18 cellular contexts compared by ENCODE assay signal in the genomic region with DNA sequence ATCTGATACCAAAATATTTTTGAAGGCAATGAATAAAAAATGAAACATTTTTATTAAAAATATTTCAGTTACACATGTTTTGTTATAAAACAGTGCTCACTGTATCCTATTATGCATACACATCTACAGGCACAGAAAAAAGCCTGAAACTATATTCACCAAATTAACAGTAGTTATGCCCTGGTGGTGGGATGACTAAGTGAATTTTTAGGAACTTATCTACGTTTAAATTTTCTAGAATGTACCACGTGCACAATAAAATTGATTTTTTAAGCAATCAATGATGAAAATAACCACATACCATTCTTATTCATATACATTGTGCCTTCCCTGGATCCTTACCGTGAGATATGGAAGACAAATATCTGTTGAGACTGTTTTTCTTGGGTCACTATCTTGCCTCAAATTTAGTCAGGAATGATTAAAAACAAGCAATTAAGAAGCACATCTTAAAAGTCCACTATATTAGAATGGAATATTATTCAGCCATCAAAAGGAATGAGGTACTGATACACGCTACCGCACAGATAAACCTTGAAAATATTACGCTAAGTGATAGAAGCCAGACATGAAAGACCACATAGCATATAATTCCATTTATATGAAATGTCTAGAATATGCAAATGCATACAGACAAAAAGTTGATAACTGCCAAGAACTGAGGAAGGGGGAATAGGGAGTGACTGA. TPM values are rescaled to one million over a fixed set of nuclear protein-coding genes. Genes with fewer than 3 reads are reported as not detected.
DNase-seq lines count a peak whose midpoint lies in the region; ATAC-seq, FAIRE-seq and TF ChIP-seq lines count a peak whose summit lies in the region.
"Had no signal": no experiment of that assay in that cellular context is flagged by ENCODE, and none has a peak within 500 bp of the region (broad histone marks: within the 10 kb centered on the region; RNA-seq: fewer than 3 reads in every experiment).

No MANE protein-coding gene starts in this region.

- intact Hi-C loops in prostate gland (cut with DNase I), result no loop called here

- H3K9me3 ChIP-seq in neutrophil (no peaks in the 10 kb centered on the region), prostate gland (no peaks in the 10 kb centered on the region)
- H3K9me3 ChIP-seq: BLaER1 had no signal

- H3K36me3 ChIP-seq in neutrophil (no peaks in the 10 kb centered on the region), prostate gland (no peaks in the 10 kb centered on the region)

- no peak for TF ChIP-seq POLR2A in prostate gland (IDR thresholded peaks at IDR 0.05)

- H3K4me3 ChIP-seq in neutrophil (ENCODE audit: low read depth in 1 of 2, low read length in 1 of 2) (no peak overlapping the region), prostate gland (no peak overlapping the region)
- H3K4me3 ChIP-seq: BLaER1, GM12878, GM23248 had no signal

- no peak for TF ChIP-seq CTCF in neutrophil (IDR thresholded peaks at IDR 0.05)
- no peak for TF ChIP-seq CTCF in prostate gland (IDR thresholded peaks at IDR 0.05)

- no peak for DNase-seq in activated naive CD4-positive, alpha-beta T cell treated with anti-CD3 and anti-CD28 coated beads, Interleukin-2, amount 50 U/mL, for 72 hours (ENCODE audit: low spot score in 2 of 2)
- DNase-seq in stimulated activated naive CD4-positive, alpha-beta T cell (lab: John Stamatoyannopoulos, UW), result no peak
- no peak for DNase-seq in stimulated activated CD4-positive, alpha-beta T cell treated with anti-CD3 and anti-CD28 coated beads, Interleukin-4, amount 100 ng/mL, for 4 hours
- DNase-seq in prostate gland (ENCODE audit: low spot score), result no peak
- DNase-seq: 8988T; AML-193; Calu3; CD4-positive, CD25-positive, alpha-beta regulatory T cell; DMS79; GM23248; H7 had no signal

- ATAC-seq in activated naive CD4-positive, alpha-beta T cell treated with anti-CD3 and anti-CD28 coated beads, Interleukin-2, amount 50 U/mL, for 72 hours, result no peak
- ATAC-seq: GM12878, HepG2 had no signal

- H3K27me3 ChIP-seq in neutrophil (no peaks in the 10 kb centered on the region), prostate gland (replicated peaks; ENCODE audit: insufficient read depth) (no peaks in the 10 kb centered on the region)
- H3K27me3 ChIP-seq: BLaER1 had no signal

- 93% methylated on average over 6 of the region's 6 CpGs for WGBS in prostate gland

- H3K36me3 Mint-ChIP-seq in activated naive CD4-positive, alpha-beta T cell treated with anti-CD3 and anti-CD28 coated beads, Interleukin-2, amount 50 U/mL, for 24 hours, result peaks cover 13% of the 10 kb centered on the region
- peaks cover 0 to 22% of the 10 kb centered on the region in 2 donors for H3K36me3 Mint-ChIP-seq in activated naive CD4-positive, alpha-beta T cell treated with anti-CD3 and anti-CD28 coated beads, Interleukin-2, amount 50 U/mL, for 72 hours
- H3K36me3 Mint-ChIP-seq: CD4-positive, CD25-positive, alpha-beta regulatory T cell had no signal

- H3K27ac ChIP-seq in neutrophil, result peak overlapping the region; percentile 78
- H3K27ac ChIP-seq in prostate gland, result no peak overlapping the region
- H3K27ac ChIP-seq: BLaER1, GM23248 had no signal

- peak; percentile 66 for FAIRE-seq in TTC549 (lab: Jason Lieb, UNC)
- FAIRE-seq: GM12878, HepG2, HTR-8/SVneo had no signal

- H3K4me1 Mint-ChIP-seq in activated naive CD4-positive, alpha-beta T cell treated with anti-CD3 and anti-CD28 coated beads, Interleukin-2, amount 50 U/mL, for 24 hours, result peaks cover 61% of the 10 kb centered on the region

- peaks cover 80% of the 10 kb centered on the region in 2 experiments for H3K4me1 ChIP-seq in neutrophil (ENCODE audit: control insufficient read depth in 1 of 2, insufficient read depth in 1 of 2, low read depth in 1 of 2, low read length in 1 of 2)
- no peaks in the 10 kb centered on the region for H3K4me1 ChIP-seq in prostate gland (replicated peaks)

- H3K4me3 Mint-ChIP-seq in activated naive CD4-positive, alpha-beta T cell treated with anti-CD3 and anti-CD28 coated beads, Interleukin-2, amount 50 U/mL, for 24 hours, result no peak overlapping the region
- H3K4me3 Mint-ChIP-seq: CD4-positive, CD25-positive, alpha-beta regulatory T cell had no signal

- no peaks in the 10 kb centered on the region for H3K9me3 Mint-ChIP-seq in activated naive CD4-positive, alpha-beta T cell treated with anti-CD3 and anti-CD28 coated beads, Interleukin-2, amount 50 U/mL, for 24 hours
- H3K9me3 Mint-ChIP-seq in activated naive CD4-positive, alpha-beta T cell treated with anti-CD3 and anti-CD28 coated beads, Interleukin-2, amount 50 U/mL, for 72 hours, result no peaks in the 10 kb centered on the region
- H3K9me3 Mint-ChIP-seq: CD4-positive, CD25-positive, alpha-beta regulatory T cell had no signal

- peak overlapping the region; percentile 52 for H3K27ac Mint-ChIP-seq in activated naive CD4-positive, alpha-beta T cell treated with anti-CD3 and anti-CD28 coated beads, Interleukin-2, amount 50 U/mL, for 24 hours
- no peak overlapping the region for H3K27ac Mint-ChIP-seq in activated naive CD4-positive, alpha-beta T cell treated with anti-CD3 and anti-CD28 coated beads, Interleukin-2, amount 50 U/mL, for 72 hours

- H3K27me3 Mint-ChIP-seq in activated naive CD4-positive, alpha-beta T cell treated with anti-CD3 and anti-CD28 coated beads, Interleukin-2, amount 50 U/mL, for 24 hours, result no peaks in the 10 kb centered on the region
- H3K27me3 Mint-ChIP-seq: CD4-positive, CD25-positive, alpha-beta regulatory T cell had no signal

RNA-seq across cellular contexts. Expression of gene TP53BP2, which starts 17.4 kb away (rescaled TPM):
- 10 to 100 TPM; 21.9 to 57.1 TPM for total RNA-seq in activated naive CD4-positive, alpha-beta T cell treated with anti-CD3 and anti-CD28 coated beads, Interleukin-2, amount 50 U/mL, for 72 hours
- total RNA-seq in prostate gland, result 100 to 1,000 TPM in 1 of 2 donors, 10 to 100 TPM in 1; 28.0 to 103 TPM
